In the genomic region with DNA sequence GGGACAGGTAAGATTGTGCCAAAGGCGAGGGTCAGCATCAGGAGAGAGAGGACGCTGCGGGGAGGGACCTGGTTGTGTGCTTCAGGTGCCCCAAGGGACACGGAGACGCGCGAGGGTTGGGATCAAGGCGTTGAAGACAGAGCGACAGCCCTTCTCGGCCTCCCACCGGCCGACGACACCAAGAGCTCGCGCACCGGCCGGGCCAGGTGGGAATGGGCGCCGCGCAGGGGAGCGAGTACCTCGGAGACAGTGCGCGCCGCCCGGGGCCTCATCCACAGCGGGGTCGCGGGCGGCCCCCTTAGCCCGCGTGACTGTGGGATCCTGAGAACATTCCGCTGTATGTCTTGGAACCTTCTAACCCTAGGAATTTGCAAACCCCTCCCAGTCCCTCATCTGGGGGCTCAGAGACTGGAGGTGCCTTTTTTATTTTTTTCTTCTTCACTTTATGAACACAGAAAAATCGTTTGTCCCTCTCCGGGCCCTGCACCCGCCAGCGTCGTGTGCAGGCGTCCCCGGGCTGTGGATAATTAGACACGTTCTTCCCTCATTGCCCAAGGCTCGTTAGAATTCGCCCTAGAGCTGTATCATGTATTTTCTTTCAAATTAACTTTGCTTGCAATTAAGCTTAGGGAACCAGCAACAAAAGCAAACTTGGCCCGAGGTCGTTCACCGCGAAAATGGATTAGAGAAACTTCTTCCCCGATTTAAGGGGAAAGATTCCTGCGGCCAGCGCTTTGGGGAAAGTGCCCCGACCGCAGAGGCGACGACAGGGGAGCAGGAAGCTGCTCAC, we compare ENCODE assay signal across 13 cellular contexts. TPM values are rescaled to one million over a fixed set of nuclear protein-coding genes. Genes with fewer than 3 reads are reported as not detected.
DNase-seq lines count a peak whose midpoint lies in the region; ATAC-seq and TF ChIP-seq lines count a peak whose summit lies in the region.
"Had no signal": no experiment of that assay in that cellular context is flagged by ENCODE, and none has a peak within 500 bp of the region (broad histone marks: within the 10 kb centered on the region; RNA-seq: fewer than 3 reads in every experiment).

No MANE protein-coding gene starts in this region.

- peak; percentile 66 for DNase-seq in activated CD4-positive, alpha-beta T cell treated with anti-CD3 and anti-CD28 coated beads, Interleukin-2, amount 10 ng/mL, durations not matched to agents 24 days and 14 days
- DNase-seq in activated CD4-positive, alpha-beta T cell treated with anti-CD3 and anti-CD28 coated beads for 48 hours, result no peak
- no peak for DNase-seq in HFFc6
- DNase-seq in effector CD4-positive, alpha-beta T cell, result no peak
- DNase-seq: cerebellar nuclear complex, gastrocnemius medialis, NCI-H1694 treated with DMSO at 0.1 percent for 48 hours, NCI-H510A had no signal

- H3K27me3 Mint-ChIP-seq in activated CD4-positive, alpha-beta T cell treated with anti-CD3 and anti-CD28 coated beads, Interleukin-2, amount 10 ng/mL, durations not matched to agents 24 days and 14 days, result peaks cover 76% of the 10 kb centered on the region
- peaks cover 42% of the 10 kb centered on the region for H3K27me3 Mint-ChIP-seq in HFFc6 (ENCODE audit: insufficient read depth)
- peaks cover 94% of the 10 kb centered on the region for H3K27me3 Mint-ChIP-seq in brain
- peaks cover 95% of the 10 kb centered on the region for H3K27me3 Mint-ChIP-seq in nephron (ENCODE audit: low read depth)

- no peak for TF ChIP-seq CTCF in HFFc6 (IDR thresholded peaks at IDR 0.05)
- no peak for TF ChIP-seq CTCF in brain (conservative IDR thresholded peaks at IDR 0.05)
- no peak for TF ChIP-seq CTCF in nephron (IDR thresholded peaks at IDR 0.05; ENCODE audit: unreplicated experiment in 3 of 3)

- peaks cover 2% of the 10 kb centered on the region for H3K36me3 Mint-ChIP-seq in activated CD4-positive, alpha-beta T cell treated with anti-CD3 and anti-CD28 coated beads, Interleukin-2, amount 10 ng/mL, durations not matched to agents 24 days and 14 days (ENCODE audit: low read depth)
- H3K36me3 Mint-ChIP-seq in HFFc6 (ENCODE audit: low read depth) (peaks cover 38% of the 10 kb centered on the region), brain (no peaks in the 10 kb centered on the region), nephron (ENCODE audit: low read depth) (no peaks in the 10 kb centered on the region)

- H3K9me3 Mint-ChIP-seq in activated CD4-positive, alpha-beta T cell treated with anti-CD3 and anti-CD28 coated beads, Interleukin-2, amount 10 ng/mL, durations not matched to agents 24 days and 14 days, result no peaks in the 10 kb centered on the region
- peaks cover 4% of the 10 kb centered on the region; the same call in 1 of the 2 replicates for H3K9me3 Mint-ChIP-seq in HFFc6
- peaks cover 0 to 4% (median 2%) of the 10 kb centered on the region in 5 experiments for H3K9me3 Mint-ChIP-seq in brain
- no peaks in the 10 kb centered on the region for H3K9me3 Mint-ChIP-seq in nephron

- ATAC-seq in HG02759 (IDR thresholded peaks at IDR 0.05; ENCODE audit: unreplicated experiment), result no peak
- ATAC-seq in GM21717 (IDR thresholded peaks at IDR 0.05; ENCODE audit: unreplicated experiment), result no peak
- ATAC-seq: gastrocnemius medialis had no signal

- H3K4me1 Mint-ChIP-seq in activated CD4-positive, alpha-beta T cell treated with anti-CD3 and anti-CD28 coated beads, Interleukin-2, amount 10 ng/mL, durations not matched to agents 24 days and 14 days, result peaks cover 10% of the 10 kb centered on the region
- H3K4me1 Mint-ChIP-seq in HFFc6 (ENCODE audit: low read depth) (peaks cover 64% of the 10 kb centered on the region), brain (peaks cover 11% of the 10 kb centered on the region), nephron (peaks cover 5% of the 10 kb centered on the region)

- no peak overlapping the region for H3K4me3 Mint-ChIP-seq in activated CD4-positive, alpha-beta T cell treated with anti-CD3 and anti-CD28 coated beads, Interleukin-2, amount 10 ng/mL, durations not matched to agents 24 days and 14 days
- H3K4me3 Mint-ChIP-seq in HFFc6 (peak overlapping the region; percentile 89), brain (peak overlapping the region; percentile 63 to 74 (median 69)), nephron (peak overlapping the region in 2 of 3 experiments; percentile 22 to 47)

- peak overlapping the region; percentile 12 for H3K27ac Mint-ChIP-seq in activated CD4-positive, alpha-beta T cell treated with anti-CD3 and anti-CD28 coated beads, Interleukin-2, amount 10 ng/mL, durations not matched to agents 24 days and 14 days
- H3K27ac Mint-ChIP-seq in HFFc6, result peak overlapping the region; percentile 82
- H3K27ac Mint-ChIP-seq in brain, result no peak overlapping the region
- H3K27ac Mint-ChIP-seq in nephron, result no peak overlapping the region

- intact Hi-C loops in activated CD4-positive, alpha-beta T cell treated with anti-CD3 and anti-CD28 coated beads, Interleukin-2, amount 10 ng/mL, durations not matched to agents 24 days and 14 days (cut with micrococcal nuclease), result loop anchor here (5.0 kb wide), 1 partner anchor 45 kb away; no protein-coding TSS in a partner anchor

RNA-seq across cellular contexts. Expression of gene FOXE1, which starts 4.8 kb away (rescaled TPM):
- not detected in 2 replicates for total RNA-seq in activated CD4-positive, alpha-beta T cell treated with anti-CD3 and anti-CD28 coated beads, Interleukin-2, amount 10 ng/mL, durations not matched to agents 24 days and 14 days
- total RNA-seq in HFFc6 (2021; fragmentation: NEBNext Ultra II Directional; extraction: Animal tissue kit (Norgen Biotek cat#: 25700)), result 100 to 1,000 TPM in 4 of 6 experiments, 10 to 100 TPM in 2; 51.0 to 173 (median 158) TPM
- 0.32 TPM for polyA plus RNA-seq in brain (ENCODE audit: insufficient read depth, low read depth, low replicate concordance)
- total RNA-seq: gastrocnemius medialis, LHCN-M2 had no signal

Comparison
In these comparisons a context has a peak if more than half of its experiments do, and no peak if none do; other contexts are left out.
1. H3K27ac Mint-ChIP-seq: peak in activated CD4-positive, alpha-beta T cell treated with anti-CD3 and anti-CD28 coated beads, Interleukin-2, amount 10 ng/mL, durations not matched to agents 24 days and 14 days (single experiment) and HFFc6 (single experiment); none in brain (0 of 5) and nephron (0 of 3).
2. RNA of gene FOXE1, which starts 4.8 kb away (total RNA-seq): 51.0 to 173 TPM in HFFc6; not detected in activated CD4-positive, alpha-beta T cell treated with anti-CD3 and anti-CD28 coated beads, Interleukin-2, amount 10 ng/mL, durations not matched to agents 24 days and 14 days; every median in the first group is over 10 times any median in the second.